ENCODE assay signal across 9 cellular contexts in genomic region chr5:141960018-141960417, GRCh38. TPM values are rescaled to one million over a fixed set of nuclear protein-coding genes. Genes with fewer than 3 reads are reported as not detected.
DNase-seq lines count a peak whose midpoint lies in the region; ATAC-seq and TF ChIP-seq lines count a peak whose summit lies in the region.
"Had no signal": no experiment of that assay in that cellular context is flagged by ENCODE, and none has a peak within 500 bp of the region (broad histone marks: within the 10 kb centered on the region; RNA-seq: fewer than 3 reads in every experiment).

No MANE protein-coding gene starts in this region.

- H3K9me3 ChIP-seq in A673 (ENCODE audit: low read depth, low read length, poor library complexity, severe bottlenecking), result no peaks in the 10 kb centered on the region
- H3K9me3 ChIP-seq: neutrophil had no signal

- H3K4me3 Mint-ChIP-seq in activated CD4-positive, alpha-beta memory T cell treated with anti-CD3 and anti-CD28 coated beads for 36 hours, result no peak overlapping the region

- peaks cover 28% of the 10 kb centered on the region for H3K4me1 ChIP-seq in A673 (ENCODE audit: insufficient read depth, low read length, poor library complexity, severe bottlenecking)

- H3K27me3 ChIP-seq in A673 (replicated peaks; ENCODE audit: insufficient read depth, low read depth, low read length, poor library complexity), result no peaks in the 10 kb centered on the region
- H3K27me3 ChIP-seq: neutrophil had no signal

- DNase-seq in A673 (ENCODE audit: low spot score) (no peak), left ventricle myocardium superior (peak; percentile 56), superior temporal gyrus (ENCODE audit: extremely low spot score) (no peak), SKM-1 treated with dmso at 0.1 percent for 144 hours (lab: John Stamatoyannopoulos, UW; ENCODE audit: unreplicated experiment) (no peak)
- DNase-seq in activated CD4-positive, alpha-beta memory T cell treated with anti-CD3 and anti-CD28 coated beads for 36 hours, result peak; percentile 43

- TF ChIP-seq CTCF in A673 (conservative IDR thresholded peaks at IDR 0.05; ENCODE audit: low read depth, low read length) (peak; percentile 23; the same call in 1 of the 2 replicates), GM12872 (IDR thresholded peaks at IDR 0.05; ENCODE audit: insufficient read depth, low read depth, low read length) (peak; percentile 56)

- no peaks in the 10 kb centered on the region for H3K36me3 ChIP-seq in A673 (ENCODE audit: insufficient read depth, low read length, poor library complexity, severe bottlenecking)
- H3K36me3 ChIP-seq: neutrophil had no signal

- H3K27me3 Mint-ChIP-seq in activated CD4-positive, alpha-beta memory T cell treated with anti-CD3 and anti-CD28 coated beads for 36 hours, result no peaks in the 10 kb centered on the region

- CTCF ChIA-PET in A673 (lab: Charles Lee), result interaction anchor here (0.6 to 2.2 kb wide), 8 partner anchors 9 to 387 kb away, joined by 3 to 47 read pairs (median 9); partner anchors contain the start of genes PCDH1 and RNF14
- CTCF ChIA-PET in activated CD4-positive, alpha-beta memory T cell treated with anti-CD3 and anti-CD28 coated beads for 36 hours (lab: Charles Lee), result interaction anchor here (0.6 to 7.5 kb wide), 50 partner anchors 9 to 928 kb away, joined by 3 to 277 read pairs (median 6); partner anchors contain the start of genes ARAP3, DELE1, FCHSD1 and PCDH1

- H3K4me1 Mint-ChIP-seq in activated CD4-positive, alpha-beta memory T cell treated with anti-CD3 and anti-CD28 coated beads for 36 hours (ENCODE audit: low read depth), result peaks cover 39% of the 10 kb centered on the region

- no peaks in the 10 kb centered on the region for H3K36me3 Mint-ChIP-seq in activated CD4-positive, alpha-beta memory T cell treated with anti-CD3 and anti-CD28 coated beads for 36 hours

- H3K27ac ChIP-seq in A673 (ENCODE audit: low read depth, low read length, poor library complexity, severe bottlenecking), result no peak overlapping the region
- H3K27ac ChIP-seq: neutrophil had no signal

- intact Hi-C loops in A673 (cut with micrococcal nuclease; ENCODE audit: unreplicated experiment), result loop anchor here (1.0 to 2.0 kb wide), 3 partner anchors 71 to 295 kb away; no protein-coding TSS in a partner anchor
- intact Hi-C loops in activated CD4-positive, alpha-beta memory T cell treated with anti-CD3 and anti-CD28 coated beads for 36 hours (cut with micrococcal nuclease), result loop anchor here (1.0 to 10.0 kb wide), 5 partner anchors 36 to 635 kb away; partner anchors contain the start of genes PCDH1 and TAF7
- intact Hi-C loops in left ventricle myocardium superior (cut with micrococcal nuclease), result loop anchor here (10.0 kb wide), 1 partner anchor 75 kb away; no protein-coding TSS in a partner anchor

- H3K4me3 ChIP-seq in A673 (ENCODE audit: low read depth, low read length, poor library complexity, severe bottlenecking), result no peak overlapping the region

- POLR2A ChIA-PET in A673 (lab: Charles Lee; ENCODE audit: low non-redundant PET), result no interaction called here
- POLR2A ChIA-PET in activated CD4-positive, alpha-beta memory T cell treated with anti-CD3 and anti-CD28 coated beads for 36 hours (lab: Charles Lee), result interaction anchor here (1.5 to 4.4 kb wide), 3 partner anchors 10 to 267 kb away, joined by 9 to 36 read pairs (median 21); partner anchors contain the start of genes DELE1 and RNF14

- ATAC-seq in left ventricle myocardium superior (peak; percentile 19), GM21360 (IDR thresholded peaks at IDR 0.05; ENCODE audit: unreplicated experiment) (no peak), HG02798 (IDR thresholded peaks at IDR 0.05; ENCODE audit: poor library complexity, unreplicated experiment) (no peak)

- no peaks in the 10 kb centered on the region for H3K9me3 Mint-ChIP-seq in activated CD4-positive, alpha-beta memory T cell treated with anti-CD3 and anti-CD28 coated beads for 36 hours

- no peak overlapping the region for H3K27ac Mint-ChIP-seq in activated CD4-positive, alpha-beta memory T cell treated with anti-CD3 and anti-CD28 coated beads for 36 hours

- no TSS peak for BruUV-seq in A673 (replicated peaks; lab: Mats Ljungman, UMichigan)

RNA-seq across cellular contexts. Expression of gene PCDH12, which starts 2.0 kb away (rescaled TPM):
- total RNA-seq in A673 (2021), result 0.57 and 0.75 TPM in 2 replicates
- 1 to 10 TPM; 1.7 to 2.6 TPM for total RNA-seq in activated CD4-positive, alpha-beta memory T cell treated with anti-CD3 and anti-CD28 coated beads for 36 hours
- total RNA-seq in left ventricle myocardium superior, result 11.1 TPM

RNA-seq across cellular contexts. Expression of gene RNF14, which starts 8.9 kb away (rescaled TPM):
- total RNA-seq in A673 (2021) (59.2 and 67.1 TPM in 2 replicates), left ventricle myocardium superior (99.8 TPM)
- 10 to 100 TPM; 34.6 to 39.5 TPM for total RNA-seq in activated CD4-positive, alpha-beta memory T cell treated with anti-CD3 and anti-CD28 coated beads for 36 hours

RNA-seq across cellular contexts. Expression of gene DELE1, which starts 36.3 kb away (rescaled TPM):
- total RNA-seq in A673 (2021) (35.1 and 40.1 TPM in 2 replicates), left ventricle myocardium superior (107 TPM)
- total RNA-seq in activated CD4-positive, alpha-beta memory T cell treated with anti-CD3 and anti-CD28 coated beads for 36 hours, result 10 to 100 TPM; 49.3 to 51.5 TPM

RNA-seq across cellular contexts. Expression of gene GNPDA1, which starts 52.8 kb away (rescaled TPM):
- total RNA-seq in A673 (2021) (46.7 and 52.4 TPM in 2 replicates), left ventricle myocardium superior (20.2 TPM)
- 10 to 100 TPM; 55.8 to 56.6 TPM for total RNA-seq in activated CD4-positive, alpha-beta memory T cell treated with anti-CD3 and anti-CD28 coated beads for 36 hours

Comparison
In these comparisons a context has a peak if more than half of its experiments do, and no peak if none do; other contexts are left out.
1. DNase-seq: peak in activated CD4-positive, alpha-beta memory T cell treated with anti-CD3 and anti-CD28 coated beads for 36 hours (single experiment) and left ventricle myocardium superior (single experiment); none in A673 (single experiment), superior temporal gyrus (single experiment) and SKM-1 treated with dmso at 0.1 percent for 144 hours (single experiment).